ENCODE assay signal across 22 cellular contexts in the genomic region with DNA sequence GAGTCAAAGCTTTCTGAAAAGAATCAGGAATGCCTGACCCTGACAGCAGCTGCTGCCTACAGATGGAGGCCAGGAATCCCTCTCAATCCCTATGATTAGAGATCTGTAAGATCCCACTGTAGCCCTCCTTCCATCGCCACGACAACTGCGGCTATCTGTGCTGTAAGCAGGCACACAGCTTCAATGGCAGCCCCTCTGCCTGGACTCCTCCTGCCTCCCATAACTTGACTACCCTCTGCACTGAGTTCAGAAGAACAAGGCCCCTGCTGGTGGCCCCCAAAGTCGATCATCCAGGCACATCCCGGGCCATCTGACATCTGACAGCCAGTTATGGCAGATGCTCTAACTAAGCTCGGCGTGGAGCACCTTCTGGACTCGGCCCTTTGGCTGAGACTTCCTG. TPM values are rescaled to one million over a fixed set of nuclear protein-coding genes. Genes with fewer than 3 reads are reported as not detected.
DNase-seq lines count a peak whose midpoint lies in the region; ATAC-seq and TF ChIP-seq lines count a peak whose summit lies in the region.
"Had no signal": no experiment of that assay in that cellular context is flagged by ENCODE, and none has a peak within 500 bp of the region (broad histone marks: within the 10 kb centered on the region; RNA-seq: fewer than 3 reads in every experiment).

No MANE protein-coding gene starts in this region.

- DNase-seq in left ventricle myocardium inferior (no peak), left ventricle myocardium superior (no peak), WERI-Rb-1 (peak; percentile 79), mesothelial cell of epicardium (ENCODE audit: low spot score in 2 of 2, unreplicated experiment in 2 of 2) (no peak), tibial nerve (ENCODE audit: low spot score in 2 of 2) (no peak), lower leg skin (ENCODE audit: low spot score in 2 of 2) (no peak)
- DNase-seq: activated CD4-positive, alpha-beta T cell treated with anti-CD3 and anti-CD28 coated beads for 4 hours; activated gamma-delta T cell; amygdala; CD8-positive, alpha-beta memory T cell; endodermal cell; H7; hippocampal formation; islet precursor cell; NCI-H146; NCI-H69; SW 1271 had no signal

- H3K4me3 ChIP-seq in left ventricle myocardium inferior = peak overlapping the region; percentile 96
- peak overlapping the region; percentile 24 for H3K4me3 ChIP-seq in WERI-Rb-1 (ENCODE audit: low read depth, low read length)
- H3K4me3 ChIP-seq in tibial nerve = peak overlapping the region in 1 of 4 donors; percentile 5
- H3K4me3 ChIP-seq in lower leg skin (ENCODE audit: low read depth, poor library complexity, severe bottlenecking) = no peak overlapping the region

- H3K27ac ChIP-seq in left ventricle myocardium inferior (replicated peaks) (peak overlapping the region; percentile 86), WERI-Rb-1 (peak overlapping the region; percentile 83), tibial nerve (peak overlapping the region in 3 of 4 donors; percentile 50 to 98 (median 93))
- H3K27ac ChIP-seq: neutrophil had no signal

- H3K27ac Mint-ChIP-seq in mesothelial cell of epicardium = peak overlapping the region; percentile 36
- H3K27ac Mint-ChIP-seq: endodermal cell; stimulated activated naive CD8-positive, alpha-beta T cell treated with anti-CD3 and anti-CD28 coated beads, Interleukin-15, Interleukin-2, amounts not matched to agents 100 ng/mL and 50 ng/mL, for 24 hours had no signal

- no peaks in the 10 kb centered on the region for H3K9me3 ChIP-seq in left ventricle myocardium inferior (replicated peaks)
- H3K9me3 ChIP-seq in WERI-Rb-1 (ENCODE audit: severe bottlenecking) = no peaks in the 10 kb centered on the region
- no peaks in the 10 kb centered on the region for H3K9me3 ChIP-seq in tibial nerve
- H3K9me3 ChIP-seq: neutrophil had no signal

- no peak for ATAC-seq in left ventricle myocardium superior
- no peak for ATAC-seq in GM18907 (IDR thresholded peaks at IDR 0.05; ENCODE audit: unreplicated experiment)
- no peak for ATAC-seq in GM18520 (IDR thresholded peaks at IDR 0.05; ENCODE audit: unreplicated experiment)
- ATAC-seq: sciatic nerve had no signal

- H3K9me3 Mint-ChIP-seq in mesothelial cell of epicardium = no peaks in the 10 kb centered on the region
- H3K9me3 Mint-ChIP-seq: CD8-positive, alpha-beta memory T cell; endodermal cell; stimulated activated naive CD8-positive, alpha-beta T cell treated with anti-CD3 and anti-CD28 coated beads, Interleukin-15, Interleukin-2, amounts not matched to agents 100 ng/mL and 50 ng/mL, for 24 hours had no signal

- 45 to 51% methylated on average over 8 of the region's 8 CpGs for WGBS in tibial nerve, 2 donors
- WGBS in lower leg skin, 2 donors = 57 to 73% methylated on average over 8 of the region's 8 CpGs

- H3K27me3 Mint-ChIP-seq in mesothelial cell of epicardium (ENCODE audit: low read depth) = no peaks in the 10 kb centered on the region

- no peaks in the 10 kb centered on the region for H3K36me3 ChIP-seq in left ventricle myocardium inferior
- peaks cover 3% of the 10 kb centered on the region for H3K36me3 ChIP-seq in WERI-Rb-1
- no peaks in the 10 kb centered on the region for H3K36me3 ChIP-seq in tibial nerve
- H3K36me3 ChIP-seq: neutrophil had no signal

- H3K4me1 Mint-ChIP-seq in mesothelial cell of epicardium = peaks cover 73% of the 10 kb centered on the region

- TF ChIP-seq EP300 in tibial nerve (IDR thresholded peaks at IDR 0.05) = no peak

- H3K4me1 ChIP-seq in left ventricle myocardium inferior = peaks cover 71% of the 10 kb centered on the region
- peaks cover 3 to 70% (median 44%) of the 10 kb centered on the region in 4 donors for H3K4me1 ChIP-seq in tibial nerve

- TF ChIP-seq CTCF in left ventricle myocardium inferior (IDR thresholded peaks at IDR 0.05; ENCODE audit: borderline replicate concordance) (no peak), WERI-Rb-1 (IDR thresholded peaks at IDR 0.05; ENCODE audit: low read depth, low read length) (no peak), mesothelial cell of epicardium (IDR thresholded peaks at IDR 0.05; ENCODE audit: unreplicated experiment) (no peak), tibial nerve (IDR thresholded peaks at IDR 0.05) (no peak), lower leg skin (IDR thresholded peaks at IDR 0.05) (no peak)

- intact Hi-C loops in left ventricle myocardium inferior (cut with micrococcal nuclease) (no loop called here), left ventricle myocardium superior (cut with micrococcal nuclease) (no loop called here), lower leg skin (cut with DNase I; ENCODE audit: low total_unique reads) (no loop called here)

- peaks cover under 1% of the 10 kb centered on the region for H3K36me3 Mint-ChIP-seq in mesothelial cell of epicardium

- H3K27me3 ChIP-seq in left ventricle myocardium inferior (ENCODE audit: low read depth) = peaks cover 4% of the 10 kb centered on the region
- H3K27me3 ChIP-seq in WERI-Rb-1 (ENCODE audit: insufficient read depth, low read depth, severe bottlenecking) = no peaks in the 10 kb centered on the region
- H3K27me3 ChIP-seq in tibial nerve = no peaks in the 10 kb centered on the region

- H3K4me3 Mint-ChIP-seq in mesothelial cell of epicardium = peak overlapping the region; percentile 48
- H3K4me3 Mint-ChIP-seq: endodermal cell; stimulated activated naive CD8-positive, alpha-beta T cell treated with anti-CD3 and anti-CD28 coated beads, Interleukin-15, Interleukin-2, amounts not matched to agents 100 ng/mL and 50 ng/mL, for 24 hours had no signal

- TF ChIP-seq POLR2A in tibial nerve (IDR thresholded peaks at IDR 0.05) (no peak), lower leg skin (IDR thresholded peaks at IDR 0.05) (no peak)

RNA-seq across cellular contexts. Expression of a gene that starts 2.9 kb away (rescaled TPM):
- total RNA-seq in left ventricle myocardium inferior (3.7 TPM), left ventricle myocardium superior (8.9 TPM), mesothelial cell of epicardium (114 to 120 TPM (median 117 TPM) in 3 replicates), tibial nerve (10 to 100 TPM; 31.2 to 49.8 (median 40.9) TPM), lower leg skin (1 to 10 TPM; 5.6 to 7.6 (median 7.2) TPM)
